Comparison of ENCODE assay signal across 8 cellular contexts in the genomic region with DNA sequence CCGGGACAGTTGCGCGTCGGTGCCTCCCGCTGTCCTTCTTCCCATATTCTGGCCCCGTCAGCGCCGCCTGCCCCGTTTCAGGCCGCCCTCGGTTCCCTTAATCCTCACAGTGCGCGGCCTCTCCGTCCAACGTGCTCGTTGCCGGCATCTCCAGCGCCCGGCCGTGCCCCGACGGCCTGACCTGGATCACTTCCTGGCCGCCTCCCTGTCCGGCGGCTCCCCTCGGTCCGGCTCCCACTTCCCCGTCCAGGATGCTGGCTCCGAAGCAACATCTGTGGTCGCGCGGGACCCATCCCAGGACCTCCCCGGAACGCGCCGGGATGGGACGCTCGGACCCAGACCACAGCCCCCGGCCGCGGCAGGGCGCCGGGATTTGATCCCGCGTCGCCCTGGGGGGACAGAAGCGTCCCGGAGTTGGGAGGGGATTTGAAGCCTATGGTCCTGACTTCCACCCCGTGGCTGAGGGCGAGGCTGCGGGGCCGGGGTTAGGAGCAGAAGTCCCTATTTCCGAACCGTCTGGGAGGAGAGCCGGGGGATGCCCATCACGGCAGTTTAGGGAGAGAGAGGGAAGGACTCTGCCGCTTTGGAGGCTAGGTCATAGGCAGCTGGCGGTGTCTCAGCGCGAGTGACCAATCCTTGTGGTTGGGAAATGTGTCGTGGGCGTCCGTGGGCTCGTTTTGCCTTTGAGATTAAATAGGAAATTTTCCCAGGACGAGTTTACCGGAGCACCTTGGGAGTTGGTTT. TPM values are rescaled to one million over a fixed set of nuclear protein-coding genes. Genes with fewer than 3 reads are reported as not detected.
DNase-seq lines count a peak whose midpoint lies in the region; ATAC-seq and FAIRE-seq lines count a peak whose summit lies in the region.

No MANE protein-coding gene starts in this region.

- peak in 1 of 2 donors; percentile 3 for ATAC-seq in CD4-positive, CD25-positive, alpha-beta regulatory T cell (ENCODE audit: low read depth in 2 of 2)
- ATAC-seq in GM19043 (IDR thresholded peaks at IDR 0.05; ENCODE audit: low read depth, unreplicated experiment) (peak; percentile 19), HG03439 (IDR thresholded peaks at IDR 0.05; ENCODE audit: unreplicated experiment) (peak; percentile 34), left ventricle myocardium superior (peak; percentile 33)

- peaks cover 21% of the 10 kb centered on the region for H3K4me1 ChIP-seq in CD4-positive, CD25-positive, alpha-beta regulatory T cell (ENCODE audit: control insufficient read depth, insufficient read depth, low read length, poor library complexity, severe bottlenecking)

- H3K27ac Mint-ChIP-seq in CD4-positive, CD25-positive, alpha-beta regulatory T cell: peak overlapping the region in 2 of 3 donors; percentile 95 to 96
- peak overlapping the region; percentile 49 for H3K27ac Mint-ChIP-seq in activated T-helper 2 cell treated with anti-CD3 and anti-CD28 coated beads, Interferon-gamma antibody, Interleukin-2, Interleukin-4, amounts not matched to agents 10 μg/mL and 5 μg/mL and 100 μg/mL, durations not matched to agents 14 hours and 24 hours and 36 hours

- H3K9me3 Mint-ChIP-seq in CD4-positive, CD25-positive, alpha-beta regulatory T cell: no peaks in the 10 kb centered on the region
- no peaks in the 10 kb centered on the region for H3K9me3 Mint-ChIP-seq in activated T-helper 2 cell treated with anti-CD3 and anti-CD28 coated beads, Interferon-gamma antibody, Interleukin-2, Interleukin-4, amounts not matched to agents 10 μg/mL and 5 μg/mL and 100 μg/mL, durations not matched to agents 14 hours and 24 hours and 36 hours

- no peaks in the 10 kb centered on the region for H3K36me3 ChIP-seq in CD4-positive, CD25-positive, alpha-beta regulatory T cell (ENCODE audit: control insufficient read depth, insufficient read depth, low read length)

- no peak for DNase-seq in CD4-positive, CD25-positive, alpha-beta regulatory T cell
- no peak for DNase-seq in activated T-helper 2 cell treated with anti-CD3 and anti-CD28 coated beads, Interferon-gamma antibody, Interleukin-2, Interleukin-4, amounts not matched to agents 10 μg/mL and 5 μg/mL and 100 μg/mL, durations not matched to agents 14 hours and 24 hours and 36 hours (ENCODE audit: low spot score)
- DNase-seq in left ventricle myocardium superior (no peak), skeletal muscle cell (ENCODE audit: low read depth) (no peak), NCI-H2171 (lab: John Stamatoyannopoulos, UW) (no peak), GM19239 (ENCODE audit: insufficient read length, low spot score) (no peak)

- peaks cover 3% of the 10 kb centered on the region for H3K36me3 Mint-ChIP-seq in CD4-positive, CD25-positive, alpha-beta regulatory T cell
- H3K36me3 Mint-ChIP-seq in activated T-helper 2 cell treated with anti-CD3 and anti-CD28 coated beads, Interferon-gamma antibody, Interleukin-2, Interleukin-4, amounts not matched to agents 10 μg/mL and 5 μg/mL and 100 μg/mL, durations not matched to agents 14 hours and 24 hours and 36 hours (ENCODE audit: low read depth): peaks cover 9% of the 10 kb centered on the region

- intact Hi-C loops in activated T-helper 2 cell treated with anti-CD3 and anti-CD28 coated beads, Interferon-gamma antibody, Interleukin-2, Interleukin-4, amounts not matched to agents 10 μg/mL and 5 μg/mL and 100 μg/mL, durations not matched to agents 14 hours and 24 hours and 36 hours (cut with micrococcal nuclease): loop anchor here (1.0 to 2.0 kb wide), 4 partner anchors 28 to 90 kb away; a partner anchor contains a TSS
- intact Hi-C loops in left ventricle myocardium superior (cut with micrococcal nuclease): no loop called here

- no peaks in the 10 kb centered on the region for H3K9me3 ChIP-seq in CD4-positive, CD25-positive, alpha-beta regulatory T cell (ENCODE audit: control insufficient read depth in 2 of 2, low read length in 2 of 2)

- H3K27me3 Mint-ChIP-seq in CD4-positive, CD25-positive, alpha-beta regulatory T cell: no peaks in the 10 kb centered on the region
- H3K27me3 Mint-ChIP-seq in activated T-helper 2 cell treated with anti-CD3 and anti-CD28 coated beads, Interferon-gamma antibody, Interleukin-2, Interleukin-4, amounts not matched to agents 10 μg/mL and 5 μg/mL and 100 μg/mL, durations not matched to agents 14 hours and 24 hours and 36 hours (ENCODE audit: low read depth): no peaks in the 10 kb centered on the region

- no peak for FAIRE-seq in GM19239 (lab: Jason Lieb, UNC)

- peak overlapping the region; percentile 59 for H3K4me3 ChIP-seq in CD4-positive, CD25-positive, alpha-beta regulatory T cell (ENCODE audit: low read depth, low read length)
- peak overlapping the region; percentile 90 for H3K4me3 ChIP-seq in skeletal muscle cell (ENCODE audit: low read depth, low read length)

- peaks cover 9 to 50% (median 20%) of the 10 kb centered on the region in 4 donors for H3K4me1 Mint-ChIP-seq in CD4-positive, CD25-positive, alpha-beta regulatory T cell
- peaks cover 15% of the 10 kb centered on the region for H3K4me1 Mint-ChIP-seq in activated T-helper 2 cell treated with anti-CD3 and anti-CD28 coated beads, Interferon-gamma antibody, Interleukin-2, Interleukin-4, amounts not matched to agents 10 μg/mL and 5 μg/mL and 100 μg/mL, durations not matched to agents 14 hours and 24 hours and 36 hours (ENCODE audit: low read depth)

- H3K27me3 ChIP-seq in CD4-positive, CD25-positive, alpha-beta regulatory T cell (ENCODE audit: control insufficient read depth, insufficient read depth, low read length): no peaks in the 10 kb centered on the region

- H3K4me3 Mint-ChIP-seq in CD4-positive, CD25-positive, alpha-beta regulatory T cell: peak overlapping the region; percentile 92 to 100 (median 96)
- peak overlapping the region; percentile 90 for H3K4me3 Mint-ChIP-seq in activated T-helper 2 cell treated with anti-CD3 and anti-CD28 coated beads, Interferon-gamma antibody, Interleukin-2, Interleukin-4, amounts not matched to agents 10 μg/mL and 5 μg/mL and 100 μg/mL, durations not matched to agents 14 hours and 24 hours and 36 hours (ENCODE audit: low read depth)

- H3K27ac ChIP-seq in CD4-positive, CD25-positive, alpha-beta regulatory T cell (ENCODE audit: insufficient read depth, low read length, poor library complexity, severe bottlenecking): peak overlapping the region; percentile 98

RNA-seq across cellular contexts. Expression of a gene that starts 53.8 kb away (rescaled TPM):
- total RNA-seq in CD4-positive, CD25-positive, alpha-beta regulatory T cell: 36.0 TPM
- 10 to 100 TPM; 13.9 to 17.5 (median 16.4) TPM for polyA plus RNA-seq in CD4-positive, CD25-positive, alpha-beta regulatory T cell
- total RNA-seq in activated T-helper 2 cell treated with anti-CD3 and anti-CD28 coated beads, Interferon-gamma antibody, Interleukin-2, Interleukin-4, amounts not matched to agents 10 μg/mL and 5 μg/mL and 100 μg/mL, durations not matched to agents 14 hours and 24 hours and 36 hours: 10.3 and 12.0 TPM in 2 replicates
- total RNA-seq in left ventricle myocardium superior: 8.0 TPM

RNA-seq across cellular contexts. Expression of a gene that starts 58.0 kb away (rescaled TPM):
- 30.4 TPM for total RNA-seq in CD4-positive, CD25-positive, alpha-beta regulatory T cell
- polyA plus RNA-seq in CD4-positive, CD25-positive, alpha-beta regulatory T cell: 10 to 100 TPM; 16.6 to 22.7 (median 18.2) TPM
- 24.5 and 26.3 TPM in 2 replicates for total RNA-seq in activated T-helper 2 cell treated with anti-CD3 and anti-CD28 coated beads, Interferon-gamma antibody, Interleukin-2, Interleukin-4, amounts not matched to agents 10 μg/mL and 5 μg/mL and 100 μg/mL, durations not matched to agents 14 hours and 24 hours and 36 hours
- total RNA-seq in left ventricle myocardium superior: 17.6 TPM
